25 cellular contexts compared by ENCODE assay signal in genomic region chr5:55372130-55372925, GRCh38.
"Had no signal": no experiment of that assay in that cellular context is flagged by ENCODE, and none has a peak within 500 bp of the region (broad histone marks: within the 10 kb centered on the region; RNA-seq: fewer than 3 reads in every experiment).

No MANE protein-coding gene starts in this region.

- DNase-seq: activated CD4-positive, alpha-beta T cell treated with anti-CD3 and anti-CD28 coated beads for 4 hours; activated CD4-positive, alpha-beta T cell treated with anti-CD3 and anti-CD28 coated beads, Interleukin-2, amount 50 U/mL, for 48 hours; activated CD8-positive, alpha-beta memory T cell treated with anti-CD3 and anti-CD28 coated beads for 24 hours; activated gamma-delta T cell treated with Interleukin-2 at 50 U/mL for 16 hours; activated naive CD4-positive, alpha-beta T cell treated with anti-CD3 and anti-CD28 coated beads, Interleukin-2, amount 50 U/mL, for 16 hours; activated T-cell treated with anti-CD3 and anti-CD28 coated beads, Interleukin-2, amount 50 U/mL, for 1 hour; amygdala; caudate nucleus; esophagus squamous epithelium; foreskin melanocyte; left ventricle myocardium superior; naive B cell; ovary; retina; sigmoid colon; small intestine; stimulated activated CD4-positive, alpha-beta T cell treated with anti-CD3 and anti-CD28 coated beads, Interleukin-4, amount 100 ng/mL, for 24 hours; stimulated activated CD8-positive, alpha-beta memory T cell treated with anti-CD3 and anti-CD28 coated beads, Interleukin-4, amount 100 ng/mL, for 48 hours; stimulated activated naive CD8-positive, alpha-beta T cell treated with anti-CD3 and anti-CD28 coated beads, Interleukin-15, amount 100 ng/mL, for 72 hours; substantia nigra; uterus had no signal

- H3K27ac ChIP-seq: epithelial cell of prostate, esophagus squamous epithelium, ovary, prostate gland, sigmoid colon, uterus, VCaP had no signal

- ATAC-seq: left ventricle myocardium superior; stimulated activated memory B cell treated with anti-CD40 and anti-IgM and Interleukin-4, amounts not matched to agents 10 μg/mL and 1 μg/mL and 100 μg/mL, for 72 hours; stimulated activated naive CD8-positive, alpha-beta T cell treated with anti-CD3 and anti-CD28 coated beads, Interleukin-15, amount 100 ng/mL, for 72 hours had no signal

- FAIRE-seq: small intestine had no signal

- H3K9me3 ChIP-seq: esophagus squamous epithelium, ovary, prostate gland, sigmoid colon, uterus had no signal

- H3K36me3 ChIP-seq: ovary, prostate gland, uterus had no signal

- H3K4me3 ChIP-seq: esophagus squamous epithelium, ovary, prostate gland, sigmoid colon, uterus had no signal

- H3K27me3 ChIP-seq: esophagus squamous epithelium, ovary, sigmoid colon, uterus had no signal

- H3K4me1 ChIP-seq: esophagus squamous epithelium, prostate gland, sigmoid colon, uterus had no signal
